In the genomic region with DNA sequence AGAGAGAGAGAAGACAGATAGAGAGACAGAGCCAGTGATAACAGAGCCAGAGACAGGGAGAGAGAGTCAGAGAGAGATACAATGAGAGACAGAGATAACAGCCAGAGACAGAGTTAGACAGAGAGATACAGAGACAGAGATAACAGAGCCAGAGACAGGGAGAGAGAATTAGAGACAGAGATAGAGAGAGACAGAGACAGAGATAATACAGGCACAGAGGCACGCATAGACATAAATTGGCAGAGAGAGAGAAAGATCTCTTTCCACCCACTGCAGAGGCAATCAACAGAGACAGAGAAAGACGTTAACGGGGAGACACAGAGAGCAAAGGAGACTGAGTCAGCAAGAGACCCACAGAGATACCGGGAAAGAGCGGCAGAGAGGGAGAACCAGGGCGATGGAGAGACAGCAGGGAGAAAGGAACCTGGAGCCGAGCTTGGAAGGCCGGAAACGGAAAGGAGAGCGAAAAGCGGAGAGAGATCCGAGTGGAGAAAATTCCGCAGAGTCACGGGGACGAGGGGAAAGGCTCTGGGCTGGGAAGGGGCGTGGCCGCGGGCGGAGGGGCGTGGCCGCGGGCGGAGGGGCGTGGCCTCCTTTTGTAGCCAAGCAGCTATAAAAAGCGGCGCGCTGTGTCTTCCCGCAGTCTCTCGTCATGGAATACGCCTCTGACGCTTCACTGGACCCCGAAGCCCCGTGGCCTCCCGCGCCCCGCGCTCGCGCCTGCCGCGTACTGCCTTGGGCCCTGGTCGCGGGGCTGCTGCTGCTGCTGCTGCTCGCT, we compare ENCODE assay signal across 8 cellular contexts. TPM values are rescaled to one million over a fixed set of nuclear protein-coding genes. Genes with fewer than 3 reads are reported as not detected.
A peak's percentile ranks its signal among the peaks of the same experiment; 100 is the strongest.
DNase-seq lines count a peak whose midpoint lies in the region; ATAC-seq and TF ChIP-seq lines count a peak whose summit lies in the region.

A gene with protein sequence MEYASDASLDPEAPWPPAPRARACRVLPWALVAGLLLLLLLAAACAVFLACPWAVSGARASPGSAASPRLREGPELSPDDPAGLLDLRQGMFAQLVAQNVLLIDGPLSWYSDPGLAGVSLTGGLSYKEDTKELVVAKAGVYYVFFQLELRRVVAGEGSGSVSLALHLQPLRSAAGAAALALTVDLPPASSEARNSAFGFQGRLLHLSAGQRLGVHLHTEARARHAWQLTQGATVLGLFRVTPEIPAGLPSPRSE (plus strand): TSS at position 642 of the 778 bp plus-strand sequence. CDS start 11 bp downstream, at position 653.

- H4K8ac ChIP-seq in trophoblast cell (ENCODE audit: low read depth, low read length), result peak within 1 kb of the TSS; percentile 42

- no CpG with 5 or more reads among the region's 44 CpGs for WGBS in trophoblast cell (ENCODE audit: extremely low coverage, insufficient coverage, insufficient read length)
- WGBS in tibial nerve, 2 donors, result 2% methylated on average over 33 to 44 of the region's 44 CpGs

- H2AFZ ChIP-seq in trophoblast cell (ENCODE audit: insufficient read depth, low read length, poor library complexity), result peak within 1 kb of the TSS; percentile 77

- peak; percentile 27 for ATAC-seq in GM19452 (IDR thresholded peaks at IDR 0.05; ENCODE audit: unreplicated experiment)

- H3K4me3 ChIP-seq in BJ (ENCODE audit: low read depth, low read length) (peak within 1 kb of the TSS; percentile 42), adipocyte (ENCODE audit: low read length) (peak within 1 kb of the TSS; percentile 100), trophoblast cell (ENCODE audit: low read depth, low read length) (peak within 1 kb of the TSS; percentile 56), tibial nerve (peak within 1 kb of the TSS; percentile 42 to 62 (median 56))

- H4K91ac ChIP-seq in trophoblast cell (ENCODE audit: low read depth, low read length), result no peak within 1 kb of the TSS

- no peak within 1 kb of the TSS for H2BK5ac ChIP-seq in trophoblast cell (ENCODE audit: low read depth, low read length, poor library complexity)

- peak within 1 kb of the TSS; percentile 0 for H4K12ac ChIP-seq in trophoblast cell (ENCODE audit: low read depth, low read length)

- H3K14ac ChIP-seq in trophoblast cell (ENCODE audit: low read length), result peak within 1 kb of the TSS; percentile 23

- TF ChIP-seq CTCF in BJ (IDR thresholded peaks at IDR 0.05; ENCODE audit: insufficient read depth, low read depth, low read length) (no peak), tibial nerve (IDR thresholded peaks at IDR 0.05) (peak in 1 of 5 experiments; percentile 9)

- H3K27ac ChIP-seq in trophoblast cell (ENCODE audit: low read depth, low read length) (no peak within 1 kb of the TSS), tibial nerve (peak within 1 kb of the TSS; percentile 46 to 85 (median 74))

- peaks cover 2% of the 10 kb centered on the region for H3K79me1 ChIP-seq in trophoblast cell (ENCODE audit: low read length)

- peak in 1 of 2 donors; percentile 84 for TF ChIP-seq POLR2A in tibial nerve (IDR thresholded peaks at IDR 0.05)

- H3K9ac ChIP-seq in adipocyte (ENCODE audit: low read length) (peak within 1 kb of the TSS; percentile 99), trophoblast cell (ENCODE audit: low read length) (no peak within 1 kb of the TSS)

- peaks cover 2% of the 10 kb centered on the region for H3K79me2 ChIP-seq in trophoblast cell (ENCODE audit: control insufficient read depth, insufficient read depth, low read length, poor library complexity)

- intact Hi-C loops in cardiac septum (cut with DNase I), result no loop called here

- H3K23ac ChIP-seq in trophoblast cell (ENCODE audit: low read length), result no peak within 1 kb of the TSS

- CTCF ChIA-PET in BJ (lab: Yijun Ruan, JAX), result interaction anchor here (0.7 to 1.2 kb wide), 3 partner anchors 10 to 14 kb away, joined by 3 to 6 read pairs (median 4); no protein-coding TSS in a partner anchor

- H3K4ac ChIP-seq in trophoblast cell (ENCODE audit: low read depth, low read length), result no peak within 1 kb of the TSS

- POLR2A ChIA-PET in BJ (lab: Charles Lee), result interaction anchor here (0.6 kb wide), 1 partner anchor 29 kb away, joined by 3 read pairs; no protein-coding TSS in a partner anchor

- no peaks in the 10 kb centered on the region for H3K9me3 ChIP-seq in adipocyte (ENCODE audit: control insufficient read depth, low read length)
- H3K9me3 ChIP-seq in trophoblast cell (ENCODE audit: insufficient read depth, low read depth, low read length), result peaks cover 5% of the 10 kb centered on the region
- H3K9me3 ChIP-seq in tibial nerve, result no peaks in the 10 kb centered on the region

- TF ChIP-seq EP300 in tibial nerve (IDR thresholded peaks at IDR 0.05), result peak; percentile 56 to 85

- no peaks in the 10 kb centered on the region for H3K36me3 ChIP-seq in BJ (ENCODE audit: control insufficient read depth, insufficient read depth, low read length)
- H3K36me3 ChIP-seq in adipocyte (ENCODE audit: control insufficient read depth, insufficient read depth, low read length, severe bottlenecking), result no peaks in the 10 kb centered on the region
- H3K36me3 ChIP-seq in trophoblast cell (ENCODE audit: control insufficient read depth in 1 of 2, insufficient read depth in 2 of 2, low read length in 2 of 2), result no peaks in the 10 kb centered on the region
- peaks cover 0 to 6% (median 0%) of the 10 kb centered on the region in 3 donors for H3K36me3 ChIP-seq in tibial nerve

- H2BK120ac ChIP-seq in trophoblast cell (ENCODE audit: insufficient read depth, low read length, poor library complexity), result no peak within 1 kb of the TSS

- no peak within 1 kb of the TSS for H2AK5ac ChIP-seq in trophoblast cell (ENCODE audit: low read length)

- peak within 1 kb of the TSS; percentile 46 for H3K4me2 ChIP-seq in trophoblast cell (ENCODE audit: low read length)

- H3K18ac ChIP-seq in trophoblast cell (ENCODE audit: low read length), result no peak within 1 kb of the TSS

- peak; percentile 14 for DNase-seq in BJ (ENCODE audit: low read depth)
- DNase-seq in LHCN-M2 (ENCODE audit: low read depth), result peak; percentile 81
- peak; percentile 70 for DNase-seq in T follicular helper cell (ENCODE audit: low read depth)
- peak; percentile 94 for DNase-seq in adipocyte (ENCODE audit: low read depth)
- peak; percentile 93 for DNase-seq in cardiac septum (ENCODE audit: low spot score)
- DNase-seq in trophoblast cell, result peak; percentile 52 to 62
- DNase-seq in tibial nerve (ENCODE audit: low spot score in 2 of 2), result peak; percentile 84 to 94

- H3K4me1 ChIP-seq in adipocyte (ENCODE audit: control insufficient read depth, insufficient read depth, low read length) (peaks cover 29% of the 10 kb centered on the region), trophoblast cell (ENCODE audit: control insufficient read depth in 1 of 2, insufficient read depth in 2 of 2, low read length in 2 of 2) (peaks cover 5 to 6% of the 10 kb centered on the region in 2 experiments), tibial nerve (peaks cover 0 to 48% (median 29%) of the 10 kb centered on the region in 4 donors)

- peaks cover 9% of the 10 kb centered on the region for H3K27me3 ChIP-seq in BJ (ENCODE audit: control insufficient read depth, insufficient read depth, low read length)
- no peaks in the 10 kb centered on the region for H3K27me3 ChIP-seq in adipocyte (replicated peaks; ENCODE audit: control insufficient read depth, insufficient read depth, low read length)
- H3K27me3 ChIP-seq in trophoblast cell (ENCODE audit: insufficient read depth, low read length), result peaks cover 24% of the 10 kb centered on the region
- peaks cover 0 to 31% of the 10 kb centered on the region in 2 donors for H3K27me3 ChIP-seq in tibial nerve

- H2BK12ac ChIP-seq in trophoblast cell (ENCODE audit: low read length), result no peak within 1 kb of the TSS

RNA-seq across cellular contexts. Expression of the gene that starts here (rescaled TPM):
- polyA plus RNA-seq in BJ (2011; rRNA removed), result 0.11 and 0.26 TPM in 2 replicates
- 0.19 TPM in 1 of 2 replicates, not detected in the other for polyA minus RNA-seq in BJ (2011; rRNA and poly(A)+ RNA removed)
- 1.3 and 1.7 TPM in 2 replicates for total RNA-seq in LHCN-M2 (2014; rRNA removed)
- 2.3 TPM for polyA plus RNA-seq in LHCN-M2 (2012)
- total RNA-seq in cardiac septum, result not detected
- 0.70 and 0.87 TPM in 2 replicates for polyA plus RNA-seq in trophoblast cell (2013)
- 1 to 10 TPM in 2 of 4 donors, under 1 TPM in 1, not detected in 1; 0.66 to 1.3 (median 1.2) TPM for total RNA-seq in tibial nerve

Comparison
In these comparisons a context has a peak if more than half of its experiments do, and no peak if none do; other contexts are left out.
1. Peak in DNase-seq and H3K4me3 ChIP-seq in BJ; RNA of the gene not detected or under 1 TPM.
2. Peak in DNase-seq in cardiac septum; RNA of the gene not detected or under 1 TPM.
3. DNase-seq: peak in every context shown above with its lines; median percentile 94 in adipocyte; 93 in cardiac septum; 89 in tibial nerve; 81 in LHCN-M2; 70 in T follicular helper cell; 57 in trophoblast cell; 14 in BJ.
4. H3K4me3 ChIP-seq: peak in every context shown above with its lines; median percentile 100 in adipocyte; 56 in trophoblast cell; 56 in tibial nerve; 42 in BJ.